Comparison of ENCODE assay signal across 10 cellular contexts in the genomic region with DNA sequence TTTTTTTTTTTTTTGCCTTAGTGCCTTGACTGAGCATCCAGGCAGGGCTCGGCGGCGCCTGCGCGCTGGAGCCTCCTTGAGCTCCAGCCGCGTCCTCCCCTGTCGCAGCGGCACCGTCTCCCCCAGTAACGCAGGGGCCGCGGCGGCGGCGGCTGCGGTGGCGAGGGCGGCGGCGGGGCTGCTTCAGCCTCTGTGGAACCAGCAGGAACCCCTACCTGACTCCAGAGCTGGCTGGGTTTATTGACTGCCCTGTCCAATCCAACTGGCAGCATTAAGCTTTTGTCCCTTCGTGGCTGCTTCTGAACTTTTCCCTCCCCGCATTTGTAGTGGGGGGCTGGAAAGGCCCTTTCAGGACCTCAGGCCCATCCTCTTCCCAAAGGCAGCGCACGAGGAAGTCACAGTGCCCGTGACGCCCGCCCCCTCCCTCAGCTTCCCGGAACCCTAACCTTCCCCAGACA. TPM values are rescaled to one million over a fixed set of nuclear protein-coding genes. Genes with fewer than 3 reads are reported as not detected.
DNase-seq lines count a peak whose midpoint lies in the region; ATAC-seq and TF ChIP-seq lines count a peak whose summit lies in the region.
"Had no signal": no experiment of that assay in that cellular context is flagged by ENCODE, and none has a peak within 500 bp of the region (broad histone marks: within the 10 kb centered on the region; RNA-seq: fewer than 3 reads in every experiment).

A gene with protein sequence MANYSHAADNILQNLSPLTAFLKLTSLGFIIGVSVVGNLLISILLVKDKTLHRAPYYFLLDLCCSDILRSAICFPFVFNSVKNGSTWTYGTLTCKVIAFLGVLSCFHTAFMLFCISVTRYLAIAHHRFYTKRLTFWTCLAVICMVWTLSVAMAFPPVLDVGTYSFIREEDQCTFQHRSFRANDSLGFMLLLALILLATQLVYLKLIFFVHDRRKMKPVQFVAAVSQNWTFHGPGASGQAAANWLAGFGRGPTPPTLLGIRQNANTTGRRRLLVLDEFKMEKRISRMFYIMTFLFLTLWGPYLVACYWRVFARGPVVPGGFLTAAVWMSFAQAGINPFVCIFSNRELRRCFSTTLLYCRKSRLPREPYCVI (minus strand): TSS at position 397 of the 458 bp plus-strand sequence. CDS start 2,106 bp downstream, outside the sequence.

- peaks cover 38% of the 10 kb centered on the region for H3K27me3 Mint-ChIP-seq in activated T-helper 1 cell treated with anti-CD3 and anti-CD28 coated beads, Interleukin-12 subunit alpha, Interleukin-12 subunit beta, Interleukin-2, Interleukin-4 antibody, amounts not matched to agents 30 ng/mL and 10 ng/mL and 1 ng/mL, durations not matched to agents 14 hours and 24 hours and 36 hours (ENCODE audit: insufficient read depth)
- peaks cover 35% of the 10 kb centered on the region for H3K27me3 Mint-ChIP-seq in nephron progenitor cell (ENCODE audit: low read depth, poor library complexity)

- under 1% methylated on average over 29 of the region's 29 CpGs for WGBS in urinary bladder

- H3K4me1 ChIP-seq in urinary bladder (ENCODE audit: insufficient read depth), result no peaks in the 10 kb centered on the region

- peak within 1 kb of the TSS; percentile 47 for H3K4me3 Mint-ChIP-seq in activated T-helper 1 cell treated with anti-CD3 and anti-CD28 coated beads, Interleukin-12 subunit alpha, Interleukin-12 subunit beta, Interleukin-2, Interleukin-4 antibody, amounts not matched to agents 30 ng/mL and 10 ng/mL and 1 ng/mL, durations not matched to agents 14 hours and 24 hours and 36 hours
- H3K4me3 Mint-ChIP-seq in nephron progenitor cell, result peak within 1 kb of the TSS; percentile 85

- no peak within 1 kb of the TSS for H3K27ac Mint-ChIP-seq in activated T-helper 1 cell treated with anti-CD3 and anti-CD28 coated beads, Interleukin-12 subunit alpha, Interleukin-12 subunit beta, Interleukin-2, Interleukin-4 antibody, amounts not matched to agents 30 ng/mL and 10 ng/mL and 1 ng/mL, durations not matched to agents 14 hours and 24 hours and 36 hours
- H3K27ac Mint-ChIP-seq in nephron progenitor cell, result peak within 1 kb of the TSS; percentile 36
- H3K27ac Mint-ChIP-seq: immature natural killer cell had no signal

- H3K4me1 Mint-ChIP-seq in activated T-helper 1 cell treated with anti-CD3 and anti-CD28 coated beads, Interleukin-12 subunit alpha, Interleukin-12 subunit beta, Interleukin-2, Interleukin-4 antibody, amounts not matched to agents 30 ng/mL and 10 ng/mL and 1 ng/mL, durations not matched to agents 14 hours and 24 hours and 36 hours (ENCODE audit: low read depth), result peaks cover 7% of the 10 kb centered on the region
- peaks cover 26% of the 10 kb centered on the region for H3K4me1 Mint-ChIP-seq in nephron progenitor cell
- H3K4me1 Mint-ChIP-seq: immature natural killer cell had no signal

- H3K4me3 ChIP-seq in fibroblast of pulmonary artery (replicated peaks; ENCODE audit: low read depth, low read length), result peak within 1 kb of the TSS; percentile 55
- peak within 1 kb of the TSS; percentile 35 for H3K4me3 ChIP-seq in urinary bladder (ENCODE audit: low read depth, low read length)
- H3K4me3 ChIP-seq: BLaER1 treated with 17β-estradiol and CSF1 and Interleukin-3, amounts not matched to agents 10 nM and 100 nM had no signal

- H3K9me3 Mint-ChIP-seq in activated T-helper 1 cell treated with anti-CD3 and anti-CD28 coated beads, Interleukin-12 subunit alpha, Interleukin-12 subunit beta, Interleukin-2, Interleukin-4 antibody, amounts not matched to agents 30 ng/mL and 10 ng/mL and 1 ng/mL, durations not matched to agents 14 hours and 24 hours and 36 hours, result no peaks in the 10 kb centered on the region
- H3K9me3 Mint-ChIP-seq in nephron progenitor cell, result no peaks in the 10 kb centered on the region

- H3K27ac ChIP-seq in urinary bladder (ENCODE audit: low read depth), result peak within 1 kb of the TSS; percentile 30
- H3K27ac ChIP-seq: BLaER1 treated with 17β-estradiol and CSF1 and Interleukin-3, amounts not matched to agents 10 nM and 100 nM had no signal

- intact Hi-C loops in activated T-helper 1 cell treated with anti-CD3 and anti-CD28 coated beads, Interleukin-12 subunit alpha, Interleukin-12 subunit beta, Interleukin-2, Interleukin-4 antibody, amounts not matched to agents 30 ng/mL and 10 ng/mL and 1 ng/mL, durations not matched to agents 14 hours and 24 hours and 36 hours (cut with micrococcal nuclease), result loop anchor here (1.0 to 5.0 kb wide), 2 partner anchors 32 to 336 kb away; a partner anchor contains a TSS

- TF ChIP-seq CTCF in fibroblast of pulmonary artery (IDR thresholded peaks at IDR 0.05; ENCODE audit: low read length, missing control alignments) (no peak), nephron progenitor cell (IDR thresholded peaks at IDR 0.05) (no peak)

- peak; percentile 64 to 86 for DNase-seq in NCI-H2081 (lab: John Stamatoyannopoulos, UW)
- DNase-seq in NCI-H2081 treated with DMSO at 0.1 percent for 48 hours (lab: John Stamatoyannopoulos, UW), result no peak
- peak; percentile 20 for DNase-seq in NCI-H446 treated with DMSO at 0.1 percent for 48 hours (lab: John Stamatoyannopoulos, UW)
- no peak for DNase-seq in activated T-helper 1 cell treated with anti-CD3 and anti-CD28 coated beads, Interleukin-12 subunit alpha, Interleukin-12 subunit beta, Interleukin-2, Interleukin-4 antibody, amounts not matched to agents 30 ng/mL and 10 ng/mL and 1 ng/mL, durations not matched to agents 14 hours and 24 hours and 36 hours (ENCODE audit: low spot score)
- DNase-seq in fibroblast of pulmonary artery (ENCODE audit: low read depth), result peak; percentile 62
- peak; percentile 84 for DNase-seq in nephron progenitor cell

- ATAC-seq in HG02943 (IDR thresholded peaks at IDR 0.05; ENCODE audit: low read depth, unreplicated experiment), result peak; percentile 69

- no peaks in the 10 kb centered on the region for H3K36me3 ChIP-seq in urinary bladder (ENCODE audit: insufficient read depth)
- H3K36me3 ChIP-seq: BLaER1 treated with 17β-estradiol and CSF1 and Interleukin-3, amounts not matched to agents 10 nM and 100 nM had no signal

- H3K36me3 Mint-ChIP-seq in activated T-helper 1 cell treated with anti-CD3 and anti-CD28 coated beads, Interleukin-12 subunit alpha, Interleukin-12 subunit beta, Interleukin-2, Interleukin-4 antibody, amounts not matched to agents 30 ng/mL and 10 ng/mL and 1 ng/mL, durations not matched to agents 14 hours and 24 hours and 36 hours (ENCODE audit: low read depth), result no peaks in the 10 kb centered on the region
- no peaks in the 10 kb centered on the region for H3K36me3 Mint-ChIP-seq in nephron progenitor cell (ENCODE audit: low read depth)
- H3K36me3 Mint-ChIP-seq: immature natural killer cell had no signal

RNA-seq across cellular contexts. Expression of the gene that starts here (rescaled TPM):
- total RNA-seq in activated T-helper 1 cell treated with anti-CD3 and anti-CD28 coated beads, Interleukin-12 subunit alpha, Interleukin-12 subunit beta, Interleukin-2, Interleukin-4 antibody, amounts not matched to agents 30 ng/mL and 10 ng/mL and 1 ng/mL, durations not matched to agents 14 hours and 24 hours and 36 hours, result not detected in 2 replicates
- total RNA-seq in urinary bladder, result 15.3 TPM
- polyA plus RNA-seq in urinary bladder, result 1.4 TPM
- polyA plus RNA-seq: immature natural killer cell had no signal

Comparison
In these comparisons a context has a peak if more than half of its experiments do, and no peak if none do; other contexts are left out.
1. RNA of the gene that starts here (total RNA-seq): 15.3 TPM in urinary bladder (single experiment); not detected in activated T-helper 1 cell treated with anti-CD3 and anti-CD28 coated beads, Interleukin-12 subunit alpha, Interleukin-12 subunit beta, Interleukin-2, Interleukin-4 antibody, amounts not matched to agents 30 ng/mL and 10 ng/mL and 1 ng/mL, durations not matched to agents 14 hours and 24 hours and 36 hours; every median in the first group is over 10 times any median in the second.
2. DNase-seq: peak in NCI-H2081 (2 of 2), NCI-H446 treated with DMSO at 0.1 percent for 48 hours (single experiment), fibroblast of pulmonary artery (single experiment) and nephron progenitor cell (single experiment); none in NCI-H2081 treated with DMSO at 0.1 percent for 48 hours (single experiment) and activated T-helper 1 cell treated with anti-CD3 and anti-CD28 coated beads, Interleukin-12 subunit alpha, Interleukin-12 subunit beta, Interleukin-2, Interleukin-4 antibody, amounts not matched to agents 30 ng/mL and 10 ng/mL and 1 ng/mL, durations not matched to agents 14 hours and 24 hours and 36 hours (single experiment).